11 cellular contexts compared by ENCODE assay signal in genomic region chr6:156916108-156916801, GRCh38.
DNase-seq lines count a peak whose midpoint lies in the region; ATAC-seq and TF ChIP-seq lines count a peak whose summit lies in the region.
"Had no signal": no experiment of that assay in that cellular context is flagged by ENCODE, and none has a peak within 500 bp of the region (broad histone marks: within the 10 kb centered on the region; RNA-seq: fewer than 3 reads in every experiment).

No MANE protein-coding gene starts in this region.

- H3F3A ChIP-seq in PC-9 (ENCODE audit: insufficient read depth, low read depth): no peaks in the 10 kb centered on the region

- no TSS peak for BruUV-seq in PC-9 (replicated peaks; lab: Mats Ljungman, UMichigan)

- no peak for DNase-seq in CD14-positive monocyte (ENCODE audit: low spot score)
- DNase-seq in brain microvascular endothelial cell: no peak
- DNase-seq in stimulated activated CD4-positive, alpha-beta T cell treated with anti-CD3 and anti-CD28 coated beads, Interleukin-4, amount 100 ng/mL, for 24 hours: no peak
- DNase-seq in PC-9: no peak
- DNase-seq in uterus: no peak
- DNase-seq: BE2C; NCI-H1417 treated with DMSO at 0.1 percent for 48 hours; stimulated activated CD4-positive, alpha-beta T cell treated with anti-CD3 and anti-CD28 coated beads, Interleukin-15, amount 100 ng/mL, for 24 hours had no signal

- peaks cover 0 to 1% (median 0%) of the 10 kb centered on the region in 3 donors for H3K27me3 Mint-ChIP-seq in CD14-positive monocyte (ENCODE audit: low read depth in 3 of 3)

- intact Hi-C loops in CD14-positive monocyte (cut with micrococcal nuclease): no loop called here
- intact Hi-C loops in PC-9 (cut with micrococcal nuclease; ENCODE audit: unreplicated experiment): no loop called here
- intact Hi-C loops in uterus (cut with DNase I; ENCODE audit: low total_unique reads): no loop called here

- TF ChIP-seq CTCF in CD14-positive monocyte (IDR thresholded peaks at IDR 0.05) (no peak), brain microvascular endothelial cell (IDR thresholded peaks at IDR 0.05; ENCODE audit: low read depth, low read length, missing control alignments) (no peak), PC-9 (conservative IDR thresholded peaks at IDR 0.05) (no peak), uterus (IDR thresholded peaks at IDR 0.05) (no peak)

- CTCF ChIA-PET in PC-9 (lab: Charles Lee): no interaction called here

- POLR2A ChIA-PET in PC-9 (lab: Charles Lee; ENCODE audit: unreplicated experiment): no interaction called here

- H2AFZ ChIP-seq in PC-9: no peak overlapping the region

- in situ Hi-C loops in brain microvascular endothelial cell (cut with HindIII; ENCODE audit: low pct_ligation_motif_present, low sequenced_read_pairs): no loop called here

- H4K20me1 ChIP-seq in PC-9 (ENCODE audit: insufficient read depth): no peaks in the 10 kb centered on the region; the same call in 1 of the 2 replicates

- H3K4me1 ChIP-seq in PC-9 (replicated peaks; ENCODE audit: insufficient read depth) (no peaks in the 10 kb centered on the region), uterus (peaks cover 0 to 5% of the 10 kb centered on the region in 2 donors)

- no peak for TF ChIP-seq POLR2A in uterus (IDR thresholded peaks at IDR 0.05)

- H3K27ac Mint-ChIP-seq in CD14-positive monocyte: peak overlapping the region; percentile 44 to 91 (median 79)

- H3K27me3 ChIP-seq in brain microvascular endothelial cell (replicated peaks) (no peaks in the 10 kb centered on the region), PC-9 (ENCODE audit: insufficient read depth, low read depth) (no peaks in the 10 kb centered on the region), uterus (no peaks in the 10 kb centered on the region)
- H3K27me3 ChIP-seq: BE2C had no signal

- H3K9me3 Mint-ChIP-seq in CD14-positive monocyte: no peaks in the 10 kb centered on the region

- no peak overlapping the region for H3K4me2 ChIP-seq in PC-9

- H3K4me3 ChIP-seq in brain microvascular endothelial cell (ENCODE audit: low read depth, low read length) (no peak overlapping the region), PC-9 (no peak overlapping the region), uterus (no peak overlapping the region)

- H3K4me1 Mint-ChIP-seq in CD14-positive monocyte: peaks cover 44% of the 10 kb centered on the region

- H3K36me3 Mint-ChIP-seq in CD14-positive monocyte: peaks cover 0 to 7% of the 10 kb centered on the region in 2 donors

- peaks cover 3% of the 10 kb centered on the region; the same call in 1 of the 2 replicates for H3K79me2 ChIP-seq in PC-9 (ENCODE audit: low read depth)

- peak; percentile 50 for ATAC-seq in GM18909 (IDR thresholded peaks at IDR 0.05; ENCODE audit: poor library complexity, unreplicated experiment)
- peak; percentile 49 for ATAC-seq in HG03066 (IDR thresholded peaks at IDR 0.05; ENCODE audit: low read depth, unreplicated experiment)
- no peak for ATAC-seq in HG02840 (IDR thresholded peaks at IDR 0.05; ENCODE audit: low FRiP score, unreplicated experiment)

- no peaks in the 10 kb centered on the region for H3K9me3 ChIP-seq in PC-9 (ENCODE audit: insufficient read depth, low read depth)
- no peaks in the 10 kb centered on the region for H3K9me3 ChIP-seq in uterus
- H3K9me3 ChIP-seq: BE2C had no signal

- H3K36me3 ChIP-seq in brain microvascular endothelial cell (replicated peaks): no peaks in the 10 kb centered on the region
- no peaks in the 10 kb centered on the region for H3K36me3 ChIP-seq in PC-9 (ENCODE audit: low read depth)
- H3K36me3 ChIP-seq in uterus: no peaks in the 10 kb centered on the region
- H3K36me3 ChIP-seq: BE2C had no signal

- no peaks in the 10 kb centered on the region for H3K9me2 ChIP-seq in PC-9 (ENCODE audit: insufficient read depth)

- H3K4me3 Mint-ChIP-seq in CD14-positive monocyte: peak overlapping the region; percentile 28 to 54

- H3K27ac ChIP-seq in brain microvascular endothelial cell (peak overlapping the region; percentile 26), PC-9 (no peak overlapping the region), uterus (no peak overlapping the region)
